ENCODE assay signal across 17 cellular contexts in the genomic region with DNA sequence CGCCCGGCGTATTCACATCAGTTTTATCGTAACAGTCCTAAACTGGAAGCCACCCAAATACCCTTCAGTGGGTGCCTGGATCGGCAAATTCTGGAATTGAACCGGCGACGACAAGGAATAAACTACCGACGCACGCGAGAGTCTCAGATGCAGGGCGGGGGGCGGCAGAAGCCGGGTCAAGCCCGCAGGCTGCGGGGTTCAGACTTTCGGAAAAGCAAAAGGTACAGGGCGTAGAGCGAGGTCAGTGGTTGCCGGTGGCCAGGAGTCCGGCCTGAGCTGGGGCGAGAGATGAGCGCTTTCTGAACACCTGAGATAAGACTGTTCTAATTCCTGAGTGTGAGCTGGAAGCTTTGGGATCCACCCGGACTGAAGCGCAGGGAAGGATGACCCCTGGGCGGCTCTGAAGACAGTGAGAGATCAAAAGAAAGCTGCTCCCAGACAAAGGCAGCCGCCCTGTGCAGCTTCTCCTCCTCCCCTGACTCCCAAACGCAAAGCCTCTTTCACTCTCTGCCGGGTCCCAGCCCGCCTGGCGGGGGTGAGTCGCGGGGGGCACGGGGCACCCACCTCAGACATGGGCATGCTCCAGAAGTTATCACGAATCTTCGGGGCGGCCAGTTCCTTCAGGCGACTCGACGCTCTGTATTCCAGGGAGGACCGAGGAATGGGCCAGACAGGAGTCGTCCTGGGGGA. TPM values are rescaled to one million over a fixed set of nuclear protein-coding genes. Genes with fewer than 3 reads are reported as not detected.
A peak's percentile ranks its signal among the peaks of the same experiment; 100 is the strongest.
DNase-seq lines count a peak whose midpoint lies in the region; ATAC-seq and TF ChIP-seq lines count a peak whose summit lies in the region.
"Had no signal": no experiment of that assay in that cellular context is flagged by ENCODE, and none has a peak within 500 bp of the region (broad histone marks: within the 10 kb centered on the region; RNA-seq: fewer than 3 reads in every experiment).

No MANE protein-coding gene starts in this region.

- H3K27me3 ChIP-seq in CD8-positive, alpha-beta memory T cell (ENCODE audit: insufficient read depth, low read length, poor library complexity, severe bottlenecking) = peaks cover 3% of the 10 kb centered on the region
- H3K27me3 ChIP-seq: BLaER1 had no signal

- H3K27me3 Mint-ChIP-seq in activated naive CD8-positive, alpha-beta T cell treated with anti-CD3 and anti-CD28 coated beads, Interleukin-2, amount 10 ng/mL, durations not matched to agents 7 days and 5 days = no peaks in the 10 kb centered on the region
- peaks cover 21% of the 10 kb centered on the region for H3K27me3 Mint-ChIP-seq in activated naive CD8-positive, alpha-beta T cell treated with anti-CD3 and anti-CD28 coated beads, Interleukin-2, amount 50 U/mL, for 24 hours
- peaks cover 52% of the 10 kb centered on the region for H3K27me3 Mint-ChIP-seq in osteocyte (ENCODE audit: unreplicated experiment)
- H3K27me3 Mint-ChIP-seq in CD8-positive, alpha-beta memory T cell = peaks cover 17 to 54% of the 10 kb centered on the region in 2 donors
- peaks cover 60% of the 10 kb centered on the region for H3K27me3 Mint-ChIP-seq in activated T-cell treated with anti-CD3 and anti-CD28 coated beads, Interleukin-2, amount 50 U/mL, for 24 hours
- peaks cover 38% of the 10 kb centered on the region for H3K27me3 Mint-ChIP-seq in activated T-helper 17 cell treated with anti-CD3 and anti-CD28 coated beads, Interleukin-2, amount 50 U/mL, for 72 hours

- no peaks in the 10 kb centered on the region for H3K36me3 ChIP-seq in CD8-positive, alpha-beta memory T cell (ENCODE audit: insufficient read depth, low read length)
- H3K36me3 ChIP-seq: BLaER1 had no signal

- no peaks in the 10 kb centered on the region for H3K9me3 ChIP-seq in CD8-positive, alpha-beta memory T cell (ENCODE audit: low read length)

- H3K4me1 Mint-ChIP-seq in activated naive CD8-positive, alpha-beta T cell treated with anti-CD3 and anti-CD28 coated beads, Interleukin-2, amount 10 ng/mL, durations not matched to agents 7 days and 5 days = no peaks in the 10 kb centered on the region
- H3K4me1 Mint-ChIP-seq in activated naive CD8-positive, alpha-beta T cell treated with anti-CD3 and anti-CD28 coated beads, Interleukin-2, amount 50 U/mL, for 24 hours = no peaks in the 10 kb centered on the region
- peaks cover 4% of the 10 kb centered on the region for H3K4me1 Mint-ChIP-seq in osteocyte (ENCODE audit: unreplicated experiment)
- H3K4me1 Mint-ChIP-seq in CD8-positive, alpha-beta memory T cell = no peaks in the 10 kb centered on the region
- H3K4me1 Mint-ChIP-seq in activated T-cell treated with anti-CD3 and anti-CD28 coated beads, Interleukin-2, amount 50 U/mL, for 24 hours (ENCODE audit: low read depth) = no peaks in the 10 kb centered on the region
- H3K4me1 Mint-ChIP-seq in activated T-helper 17 cell treated with anti-CD3 and anti-CD28 coated beads, Interleukin-2, amount 50 U/mL, for 72 hours = no peaks in the 10 kb centered on the region

- CTCF ChIA-PET in CD8-positive, alpha-beta memory T cell (lab: Charles Lee) = interaction anchor here (1.2 kb wide), 1 partner anchor 140 kb away, joined by 3 read pairs; no protein-coding TSS in a partner anchor

- H3K4me1 ChIP-seq in CD8-positive, alpha-beta memory T cell (ENCODE audit: insufficient read depth, low read length) = no peaks in the 10 kb centered on the region
- H3K4me1 ChIP-seq: BLaER1 had no signal

- no peak overlapping the region for H3K27ac Mint-ChIP-seq in activated naive CD8-positive, alpha-beta T cell treated with anti-CD3 and anti-CD28 coated beads, Interleukin-2, amount 10 ng/mL, durations not matched to agents 7 days and 5 days
- no peak overlapping the region for H3K27ac Mint-ChIP-seq in activated naive CD8-positive, alpha-beta T cell treated with anti-CD3 and anti-CD28 coated beads, Interleukin-2, amount 50 U/mL, for 24 hours
- H3K27ac Mint-ChIP-seq in osteocyte (ENCODE audit: unreplicated experiment) = no peak overlapping the region
- no peak overlapping the region for H3K27ac Mint-ChIP-seq in CD8-positive, alpha-beta memory T cell
- no peak overlapping the region for H3K27ac Mint-ChIP-seq in activated T-cell treated with anti-CD3 and anti-CD28 coated beads, Interleukin-2, amount 50 U/mL, for 24 hours
- no peak overlapping the region for H3K27ac Mint-ChIP-seq in activated T-helper 17 cell treated with anti-CD3 and anti-CD28 coated beads, Interleukin-2, amount 50 U/mL, for 72 hours
- H3K27ac Mint-ChIP-seq: CD8-positive, alpha-beta T cell had no signal

- no peaks in the 10 kb centered on the region for H3K9me3 Mint-ChIP-seq in activated naive CD8-positive, alpha-beta T cell treated with anti-CD3 and anti-CD28 coated beads, Interleukin-2, amount 10 ng/mL, durations not matched to agents 7 days and 5 days
- no peaks in the 10 kb centered on the region for H3K9me3 Mint-ChIP-seq in activated naive CD8-positive, alpha-beta T cell treated with anti-CD3 and anti-CD28 coated beads, Interleukin-2, amount 50 U/mL, for 24 hours
- no peaks in the 10 kb centered on the region for H3K9me3 Mint-ChIP-seq in osteocyte (ENCODE audit: unreplicated experiment)
- H3K9me3 Mint-ChIP-seq in CD8-positive, alpha-beta memory T cell = no peaks in the 10 kb centered on the region
- no peaks in the 10 kb centered on the region for H3K9me3 Mint-ChIP-seq in activated T-cell treated with anti-CD3 and anti-CD28 coated beads, Interleukin-2, amount 50 U/mL, for 24 hours
- H3K9me3 Mint-ChIP-seq in activated T-helper 17 cell treated with anti-CD3 and anti-CD28 coated beads, Interleukin-2, amount 50 U/mL, for 72 hours = no peaks in the 10 kb centered on the region
- H3K9me3 Mint-ChIP-seq: CD8-positive, alpha-beta T cell had no signal

- H3K27ac ChIP-seq in CD8-positive, alpha-beta memory T cell (ENCODE audit: low read depth, low read length) = no peak overlapping the region
- H3K27ac ChIP-seq: BLaER1 had no signal

- POLR2A ChIA-PET in activated naive CD8-positive, alpha-beta T cell treated with anti-CD3 and anti-CD28 coated beads, Interleukin-2, amount 10 ng/mL, durations not matched to agents 7 days and 5 days (lab: Charles Lee) = no interaction called here
- POLR2A ChIA-PET in CD8-positive, alpha-beta memory T cell (lab: Charles Lee) = no interaction called here

- H3K4me3 ChIP-seq in CD8-positive, alpha-beta memory T cell (ENCODE audit: low read length) = no peak overlapping the region
- H3K4me3 ChIP-seq: BLaER1, GM12878, K562 had no signal

- peak; percentile 10 for DNase-seq in activated naive CD8-positive, alpha-beta T cell treated with anti-CD3 and anti-CD28 coated beads, Interleukin-2, amount 10 ng/mL, durations not matched to agents 7 days and 5 days
- DNase-seq in activated naive CD8-positive, alpha-beta T cell treated with anti-CD3 and anti-CD28 coated beads, Interleukin-2, amount 50 U/mL, for 24 hours = no peak
- peak; percentile 31 for DNase-seq in left kidney (ENCODE audit: low read depth, low spot score)
- DNase-seq in osteocyte (ENCODE audit: extremely low spot score, unreplicated experiment) = peak; percentile 73
- no peak for DNase-seq in CD8-positive, alpha-beta memory T cell
- no peak for DNase-seq in globus pallidus (ENCODE audit: low spot score)
- DNase-seq in activated T-cell treated with anti-CD3 and anti-CD28 coated beads, Interleukin-2, amount 50 U/mL, for 24 hours = no peak
- DNase-seq: CD8-positive, alpha-beta T cell; GDM1; NCI-H1417 treated with DMSO at 0.1 percent for 48 hours; NCI-H2029; NCI-H446 treated with DMSO at 0.1 percent for 48 hours had no signal

- no peaks in the 10 kb centered on the region for H3K36me3 Mint-ChIP-seq in activated naive CD8-positive, alpha-beta T cell treated with anti-CD3 and anti-CD28 coated beads, Interleukin-2, amount 10 ng/mL, durations not matched to agents 7 days and 5 days
- H3K36me3 Mint-ChIP-seq in activated naive CD8-positive, alpha-beta T cell treated with anti-CD3 and anti-CD28 coated beads, Interleukin-2, amount 50 U/mL, for 24 hours (ENCODE audit: low read depth) = no peaks in the 10 kb centered on the region
- no peaks in the 10 kb centered on the region for H3K36me3 Mint-ChIP-seq in osteocyte (ENCODE audit: unreplicated experiment)
- no peaks in the 10 kb centered on the region for H3K36me3 Mint-ChIP-seq in CD8-positive, alpha-beta memory T cell
- H3K36me3 Mint-ChIP-seq in activated T-cell treated with anti-CD3 and anti-CD28 coated beads, Interleukin-2, amount 50 U/mL, for 24 hours (ENCODE audit: low read depth) = no peaks in the 10 kb centered on the region
- H3K36me3 Mint-ChIP-seq in activated T-helper 17 cell treated with anti-CD3 and anti-CD28 coated beads, Interleukin-2, amount 50 U/mL, for 72 hours (ENCODE audit: low read depth) = no peaks in the 10 kb centered on the region
- H3K36me3 Mint-ChIP-seq: CD8-positive, alpha-beta T cell had no signal

- no peak overlapping the region for H3K4me3 Mint-ChIP-seq in activated naive CD8-positive, alpha-beta T cell treated with anti-CD3 and anti-CD28 coated beads, Interleukin-2, amount 10 ng/mL, durations not matched to agents 7 days and 5 days
- no peak overlapping the region for H3K4me3 Mint-ChIP-seq in activated naive CD8-positive, alpha-beta T cell treated with anti-CD3 and anti-CD28 coated beads, Interleukin-2, amount 50 U/mL, for 24 hours
- no peak overlapping the region for H3K4me3 Mint-ChIP-seq in osteocyte (ENCODE audit: unreplicated experiment)
- H3K4me3 Mint-ChIP-seq in CD8-positive, alpha-beta memory T cell = no peak overlapping the region
- no peak overlapping the region for H3K4me3 Mint-ChIP-seq in activated T-cell treated with anti-CD3 and anti-CD28 coated beads, Interleukin-2, amount 50 U/mL, for 24 hours
- H3K4me3 Mint-ChIP-seq in activated T-helper 17 cell treated with anti-CD3 and anti-CD28 coated beads, Interleukin-2, amount 50 U/mL, for 72 hours = no peak overlapping the region
- H3K4me3 Mint-ChIP-seq: CD8-positive, alpha-beta T cell had no signal

- ATAC-seq in activated naive CD8-positive, alpha-beta T cell treated with anti-CD3 and anti-CD28 coated beads, Interleukin-2, amount 10 ng/mL, durations not matched to agents 7 days and 5 days (ENCODE audit: low read depth) = no peak
- no peak for ATAC-seq in activated naive CD8-positive, alpha-beta T cell treated with anti-CD3 and anti-CD28 coated beads, Interleukin-2, amount 50 U/mL, for 24 hours
- ATAC-seq in activated T-helper 17 cell treated with anti-CD3 and anti-CD28 coated beads, Interleukin-2, amount 50 U/mL, for 72 hours (replicated peaks) = no peak
- ATAC-seq: CD8-positive, alpha-beta T cell; GM12878; HCT116 had no signal

- TF ChIP-seq CTCF in osteocyte (IDR thresholded peaks at IDR 0.05) = no peak

RNA-seq across cellular contexts. Expression of a gene that starts 26.2 kb away (rescaled TPM):
- total RNA-seq in activated naive CD8-positive, alpha-beta T cell treated with anti-CD3 and anti-CD28 coated beads, Interleukin-2, amount 10 ng/mL, durations not matched to agents 7 days and 5 days = 10 to 100 TPM; 23.4 to 24.9 TPM
- 31.6 and 35.9 TPM in 2 replicates for total RNA-seq in osteocyte
- total RNA-seq in CD8-positive, alpha-beta memory T cell = 10 to 100 TPM; 20.9 TPM
- polyA plus RNA-seq in CD8-positive, alpha-beta memory T cell = 4.9 TPM
- total RNA-seq in activated T-helper 17 cell treated with anti-CD3 and anti-CD28 coated beads, Interleukin-2, amount 50 U/mL, for 72 hours = 10 to 100 TPM; 23.2 TPM

RNA-seq across cellular contexts. Expression of a gene that starts 38.2 kb away (rescaled TPM):
- not detected for total RNA-seq in activated naive CD8-positive, alpha-beta T cell treated with anti-CD3 and anti-CD28 coated beads, Interleukin-2, amount 10 ng/mL, durations not matched to agents 7 days and 5 days
- 0.97 and 1.2 TPM in 2 replicates for total RNA-seq in osteocyte
- not detected for total RNA-seq in CD8-positive, alpha-beta memory T cell
- polyA plus RNA-seq in CD8-positive, alpha-beta memory T cell = not detected
- total RNA-seq in activated T-helper 17 cell treated with anti-CD3 and anti-CD28 coated beads, Interleukin-2, amount 50 U/mL, for 72 hours = under 1 TPM; 0.13 to 0.40 TPM
- total RNA-seq: CD8-positive, alpha-beta T cell; GM12878; K562 had no signal
- polyA plus RNA-seq: GM12878 had no signal

Comparison
In these comparisons a context has a peak if more than half of its experiments do, and no peak if none do; other contexts are left out.
1. DNase-seq: peak in activated naive CD8-positive, alpha-beta T cell treated with anti-CD3 and anti-CD28 coated beads, Interleukin-2, amount 10 ng/mL, durations not matched to agents 7 days and 5 days (single experiment), left kidney (single experiment) and osteocyte (single experiment); none in activated naive CD8-positive, alpha-beta T cell treated with anti-CD3 and anti-CD28 coated beads, Interleukin-2, amount 50 U/mL, for 24 hours (single experiment), CD8-positive, alpha-beta memory T cell (0 of 5), globus pallidus (single experiment) and activated T-cell treated with anti-CD3 and anti-CD28 coated beads, Interleukin-2, amount 50 U/mL, for 24 hours (single experiment).